In genomic region chr20:62980970-62981369, GRCh38 we compare ENCODE assay signal across 9 cellular contexts. TPM values are rescaled to one million over a fixed set of nuclear protein-coding genes. Genes with fewer than 3 reads are reported as not detected.
DNase-seq lines count a peak whose midpoint lies in the region; ATAC-seq and TF ChIP-seq lines count a peak whose summit lies in the region.
"Had no signal": no experiment of that assay in that cellular context is flagged by ENCODE, and none has a peak within 500 bp of the region (broad histone marks: within the 10 kb centered on the region; RNA-seq: fewer than 3 reads in every experiment).

No MANE protein-coding gene starts in this region.

- H3K4me3 Mint-ChIP-seq in CD8-positive, alpha-beta T cell = peak overlapping the region; percentile 23
- no peak overlapping the region for H3K4me3 Mint-ChIP-seq in activated CD4-positive, alpha-beta T cell treated with anti-CD3 and anti-CD28 coated beads for 36 hours

- no peaks in the 10 kb centered on the region for H3K36me3 ChIP-seq in CD8-positive, alpha-beta T cell (ENCODE audit: insufficient read depth, low read length)

- intact Hi-C loops in CD8-positive, alpha-beta T cell (cut with DNase I, micrococcal nuclease) = no loop called here
- intact Hi-C loops in activated CD4-positive, alpha-beta T cell treated with anti-CD3 and anti-CD28 coated beads for 36 hours (cut with DNase I, micrococcal nuclease) = no loop called here

- POLR2A ChIA-PET in CD8-positive, alpha-beta T cell (lab: Charles Lee) = interaction anchor here (1.3 kb wide), 1 partner anchor 19 kb away, joined by 3 read pairs; no protein-coding TSS in a partner anchor
- POLR2A ChIA-PET in activated CD4-positive, alpha-beta T cell treated with anti-CD3 and anti-CD28 coated beads for 36 hours (lab: Charles Lee) = no interaction called here

- no peak overlapping the region for H3K27ac Mint-ChIP-seq in CD8-positive, alpha-beta T cell
- H3K27ac Mint-ChIP-seq in activated CD4-positive, alpha-beta T cell treated with anti-CD3 and anti-CD28 coated beads for 36 hours = no peak overlapping the region

- peak; percentile 29 for ATAC-seq in CD8-positive, alpha-beta T cell
- ATAC-seq in activated CD4-positive, alpha-beta T cell treated with anti-CD3 and anti-CD28 coated beads for 36 hours = peak; percentile 34
- no peak for ATAC-seq in HG02571 (IDR thresholded peaks at IDR 0.05; ENCODE audit: unreplicated experiment)
- ATAC-seq in HG03135 (IDR thresholded peaks at IDR 0.05; ENCODE audit: unreplicated experiment) = no peak
- no peak for ATAC-seq in GM19463 (IDR thresholded peaks at IDR 0.05; ENCODE audit: unreplicated experiment)

- H3K36me3 Mint-ChIP-seq in CD8-positive, alpha-beta T cell = no peaks in the 10 kb centered on the region
- H3K36me3 Mint-ChIP-seq in activated CD4-positive, alpha-beta T cell treated with anti-CD3 and anti-CD28 coated beads for 36 hours (ENCODE audit: low read depth) = no peaks in the 10 kb centered on the region

- H3K9me3 ChIP-seq in CD8-positive, alpha-beta T cell (ENCODE audit: low read length) = no peaks in the 10 kb centered on the region

- H3K27me3 ChIP-seq in CD8-positive, alpha-beta T cell (ENCODE audit: insufficient read depth, low read length) = peaks cover 11% of the 10 kb centered on the region

- CTCF ChIA-PET in CD8-positive, alpha-beta T cell (lab: Charles Lee) = interaction anchor here (1.0 to 1.3 kb wide), 2 partner anchors 8 to 80 kb away, joined by 4 to 5 read pairs; no protein-coding TSS in a partner anchor
- CTCF ChIA-PET in activated CD4-positive, alpha-beta T cell treated with anti-CD3 and anti-CD28 coated beads for 36 hours (lab: Charles Lee) = interaction anchor here (0.6 to 3.8 kb wide), 6 partner anchors 9 to 200 kb away, joined by 3 to 27 read pairs (median 4); no protein-coding TSS in a partner anchor

- no peak for TF ChIP-seq CTCF in CD8-positive, alpha-beta T cell (IDR thresholded peaks at IDR 0.05)
- no peak for TF ChIP-seq CTCF in fibroblast of mammary gland (conservative IDR thresholded peaks at IDR 0.05; ENCODE audit: control insufficient read depth, insufficient read depth, low read depth, low read length)

- peaks cover 47% of the 10 kb centered on the region for H3K4me1 Mint-ChIP-seq in CD8-positive, alpha-beta T cell (ENCODE audit: low read depth)
- peaks cover 27% of the 10 kb centered on the region for H3K4me1 Mint-ChIP-seq in activated CD4-positive, alpha-beta T cell treated with anti-CD3 and anti-CD28 coated beads for 36 hours

- peak overlapping the region; percentile 27 for H3K4me3 ChIP-seq in CD8-positive, alpha-beta T cell (ENCODE audit: low read depth, low read length)
- H3K4me3 ChIP-seq in fibroblast of mammary gland (ENCODE audit: control insufficient read depth, low read depth, low read length) = no peak overlapping the region
- H3K4me3 ChIP-seq: skin epidermis had no signal

- H3K27ac ChIP-seq in CD8-positive, alpha-beta T cell (ENCODE audit: low read depth, low read length) = no peak overlapping the region
- H3K27ac ChIP-seq: skin epidermis had no signal

- no peak for TF ChIP-seq POLR2A in erythroblast (IDR thresholded peaks at IDR 0.05; ENCODE audit: low read length)

- H3K4me1 ChIP-seq in CD8-positive, alpha-beta T cell (ENCODE audit: insufficient read depth, low read length) = peaks cover 53% of the 10 kb centered on the region

- peak in 6 of 7 experiments; percentile 16 to 79 (median 32) for DNase-seq in CD8-positive, alpha-beta T cell
- DNase-seq in NCI-H1092 (lab: John Stamatoyannopoulos, UW) = peak; percentile 29
- DNase-seq in activated CD4-positive, alpha-beta T cell treated with anti-CD3 and anti-CD28 coated beads for 36 hours = peak; percentile 56
- peak; percentile 8 for DNase-seq in fibroblast of mammary gland (ENCODE audit: low read depth)
- no peak for DNase-seq in erythroblast (lab: John Stamatoyannopoulos, UW)

- H3K27me3 Mint-ChIP-seq in CD8-positive, alpha-beta T cell (ENCODE audit: low read depth) = peaks cover 37% of the 10 kb centered on the region
- H3K27me3 Mint-ChIP-seq in activated CD4-positive, alpha-beta T cell treated with anti-CD3 and anti-CD28 coated beads for 36 hours = peaks cover 40% of the 10 kb centered on the region

- H3K9me3 Mint-ChIP-seq in CD8-positive, alpha-beta T cell = no peaks in the 10 kb centered on the region
- H3K9me3 Mint-ChIP-seq in activated CD4-positive, alpha-beta T cell treated with anti-CD3 and anti-CD28 coated beads for 36 hours (ENCODE audit: low read depth) = no peaks in the 10 kb centered on the region

RNA-seq across cellular contexts. Expression of gene BHLHE23, which starts 25.8 kb away (rescaled TPM):
- under 1 TPM in 1 of 2 experiments, not detected in 1; 0.44 TPM for total RNA-seq in CD8-positive, alpha-beta T cell
- not detected for total RNA-seq in activated CD4-positive, alpha-beta T cell treated with anti-CD3 and anti-CD28 coated beads for 36 hours

RNA-seq across cellular contexts. Expression of gene SLC17A9, which starts 28.5 kb away (rescaled TPM):
- total RNA-seq in CD8-positive, alpha-beta T cell = 10 to 100 TPM; 19.1 to 22.6 TPM
- total RNA-seq in activated CD4-positive, alpha-beta T cell treated with anti-CD3 and anti-CD28 coated beads for 36 hours = 10 to 100 TPM; 16.2 to 16.5 TPM

RNA-seq across cellular contexts. Expression of gene GID8, which starts 43.0 kb away (rescaled TPM):
- total RNA-seq in CD8-positive, alpha-beta T cell = 10 to 100 TPM; 48.7 to 48.8 TPM
- 10 to 100 TPM; 30.7 to 39.9 TPM for total RNA-seq in activated CD4-positive, alpha-beta T cell treated with anti-CD3 and anti-CD28 coated beads for 36 hours

RNA-seq across cellular contexts. Expression of gene DIDO1, which starts 54.7 kb away (rescaled TPM):
- total RNA-seq in CD8-positive, alpha-beta T cell = 10 to 100 TPM; 44.7 to 46.6 TPM
- 10 to 100 TPM; 43.7 to 49.7 TPM for total RNA-seq in activated CD4-positive, alpha-beta T cell treated with anti-CD3 and anti-CD28 coated beads for 36 hours

Comparison
In these comparisons a context has a peak if more than half of its experiments do, and no peak if none do; other contexts are left out.
1. ATAC-seq: peak in CD8-positive, alpha-beta T cell (single experiment) and activated CD4-positive, alpha-beta T cell treated with anti-CD3 and anti-CD28 coated beads for 36 hours (single experiment); none in HG02571 (single experiment), HG03135 (single experiment) and GM19463 (single experiment).
2. DNase-seq: peak in CD8-positive, alpha-beta T cell (6 of 7), NCI-H1092 (single experiment), activated CD4-positive, alpha-beta T cell treated with anti-CD3 and anti-CD28 coated beads for 36 hours (single experiment) and fibroblast of mammary gland (single experiment); none in erythroblast (0 of 2).